ENCODE assay signal across 12 cellular contexts in genomic region chr5:149381261-149381985, GRCh38. TPM values are rescaled to one million over a fixed set of nuclear protein-coding genes. Genes with fewer than 3 reads are reported as not detected.
DNase-seq lines count a peak whose midpoint lies in the region; ATAC-seq and TF ChIP-seq lines count a peak whose summit lies in the region.
"Had no signal": no experiment of that assay in that cellular context is flagged by ENCODE, and none has a peak within 500 bp of the region (broad histone marks: within the 10 kb centered on the region; RNA-seq: fewer than 3 reads in every experiment).

No MANE protein-coding gene starts in this region.

- POLR2A ChIA-PET in activated naive CD8-positive, alpha-beta T cell treated with anti-CD3 and anti-CD28 coated beads, Interleukin-2, amount 10 ng/mL, durations not matched to agents 7 days and 5 days (lab: Charles Lee), result interaction anchor here (0.7 to 1.2 kb wide), 2 partner anchors 52 to 181 kb away, joined by 3 read pairs; no protein-coding TSS in a partner anchor

- peaks cover 2% of the 10 kb centered on the region for H3K4me1 Mint-ChIP-seq in activated naive CD8-positive, alpha-beta T cell treated with anti-CD3 and anti-CD28 coated beads, Interleukin-2, amount 10 ng/mL, durations not matched to agents 7 days and 5 days
- H3K4me1 Mint-ChIP-seq in activated naive CD8-positive, alpha-beta T cell treated with anti-CD3 and anti-CD28 coated beads, Interleukin-2, amount 50 U/mL, for 24 hours, result no peaks in the 10 kb centered on the region
- H3K4me1 Mint-ChIP-seq in type B pancreatic cell (ENCODE audit: unreplicated experiment), result peaks cover 37% of the 10 kb centered on the region

- no peaks in the 10 kb centered on the region for H3K36me3 Mint-ChIP-seq in activated naive CD8-positive, alpha-beta T cell treated with anti-CD3 and anti-CD28 coated beads, Interleukin-2, amount 10 ng/mL, durations not matched to agents 7 days and 5 days
- H3K36me3 Mint-ChIP-seq in activated naive CD8-positive, alpha-beta T cell treated with anti-CD3 and anti-CD28 coated beads, Interleukin-2, amount 50 U/mL, for 24 hours (ENCODE audit: low read depth), result no peaks in the 10 kb centered on the region
- H3K36me3 Mint-ChIP-seq in type B pancreatic cell, result no peaks in the 10 kb centered on the region

- no peak for DNase-seq in activated naive CD8-positive, alpha-beta T cell treated with anti-CD3 and anti-CD28 coated beads, Interleukin-2, amount 10 ng/mL, durations not matched to agents 7 days and 5 days
- DNase-seq in activated naive CD8-positive, alpha-beta T cell treated with anti-CD3 and anti-CD28 coated beads, Interleukin-2, amount 50 U/mL, for 24 hours, result no peak
- DNase-seq in lower lobe of right lung (no peak), type B pancreatic cell (ENCODE audit: extremely low spot score, unreplicated experiment) (no peak), ureter (ENCODE audit: low spot score) (no peak), activated T-cell treated with anti-CD3 and anti-CD28 coated beads for 4 hours (no peak)
- DNase-seq in NK-92 treated with Interleukin-12 subunit alpha and Interleukin-12 subunit beta, amount 100 ng/mL, for 24 hours (lab: John Stamatoyannopoulos, UW), result no peak

- intact Hi-C loops in lower lobe of right lung (cut with DNase I), result no loop called here

- H3K27me3 ChIP-seq in OCI-LY3 (ENCODE audit: low read depth, low read length), result no peaks in the 10 kb centered on the region
- H3K27me3 ChIP-seq in lower lobe of right lung (ENCODE audit: low read depth), result no peaks in the 10 kb centered on the region
- H3K27me3 ChIP-seq: neutrophil had no signal

- H3K27ac Mint-ChIP-seq in activated naive CD8-positive, alpha-beta T cell treated with anti-CD3 and anti-CD28 coated beads, Interleukin-2, amount 10 ng/mL, durations not matched to agents 7 days and 5 days, result no peak overlapping the region
- H3K27ac Mint-ChIP-seq in activated naive CD8-positive, alpha-beta T cell treated with anti-CD3 and anti-CD28 coated beads, Interleukin-2, amount 50 U/mL, for 24 hours, result no peak overlapping the region
- H3K27ac Mint-ChIP-seq in type B pancreatic cell, result peak overlapping the region; percentile 31
- H3K27ac Mint-ChIP-seq: activated T-cell treated with anti-CD3 and anti-CD28 coated beads, Interleukin-2, amount 50 U/mL, for 72 hours; dendritic cell treated with granulocyte-macrophage colony-stimulating factor and Interleukin-4, amounts not matched to agents 40 ng/mL and 50 ng/mL, for 4 days had no signal

- H3K36me3 ChIP-seq in OCI-LY3 (replicated peaks; ENCODE audit: low read depth, low read length), result no peaks in the 10 kb centered on the region
- no peaks in the 10 kb centered on the region for H3K36me3 ChIP-seq in lower lobe of right lung
- H3K36me3 ChIP-seq: neutrophil had no signal

- no peaks in the 10 kb centered on the region for H3K9me3 Mint-ChIP-seq in activated naive CD8-positive, alpha-beta T cell treated with anti-CD3 and anti-CD28 coated beads, Interleukin-2, amount 10 ng/mL, durations not matched to agents 7 days and 5 days
- no peaks in the 10 kb centered on the region for H3K9me3 Mint-ChIP-seq in activated naive CD8-positive, alpha-beta T cell treated with anti-CD3 and anti-CD28 coated beads, Interleukin-2, amount 50 U/mL, for 24 hours
- H3K9me3 Mint-ChIP-seq in type B pancreatic cell, result no peaks in the 10 kb centered on the region
- H3K9me3 Mint-ChIP-seq: activated T-cell treated with anti-CD3 and anti-CD28 coated beads, Interleukin-2, amount 50 U/mL, for 72 hours; dendritic cell treated with granulocyte-macrophage colony-stimulating factor and Interleukin-4, amounts not matched to agents 40 ng/mL and 50 ng/mL, for 4 days had no signal

- no peak for TF ChIP-seq CTCF in OCI-LY3 (IDR thresholded peaks at IDR 0.05; ENCODE audit: low read depth, low read length)
- TF ChIP-seq CTCF in lower lobe of right lung (IDR thresholded peaks at IDR 0.05), result no peak
- no peak for TF ChIP-seq CTCF in type B pancreatic cell (conservative IDR thresholded peaks at IDR 0.05)

- no peak overlapping the region; the same call in 1 of the 2 replicates for H3K4me2 ChIP-seq in OCI-LY3 (ENCODE audit: low read length)

- ATAC-seq in activated naive CD8-positive, alpha-beta T cell treated with anti-CD3 and anti-CD28 coated beads, Interleukin-2, amount 10 ng/mL, durations not matched to agents 7 days and 5 days (ENCODE audit: low read depth), result peak; percentile 11
- ATAC-seq in activated naive CD8-positive, alpha-beta T cell treated with anti-CD3 and anti-CD28 coated beads, Interleukin-2, amount 50 U/mL, for 24 hours, result no peak
- ATAC-seq in lower lobe of right lung, result no peak

- H3K9me3 ChIP-seq in OCI-LY3 (ENCODE audit: insufficient read depth, low read length), result no peaks in the 10 kb centered on the region
- no peaks in the 10 kb centered on the region for H3K9me3 ChIP-seq in lower lobe of right lung
- H3K9me3 ChIP-seq: neutrophil had no signal

- H3K4me3 Mint-ChIP-seq in activated naive CD8-positive, alpha-beta T cell treated with anti-CD3 and anti-CD28 coated beads, Interleukin-2, amount 10 ng/mL, durations not matched to agents 7 days and 5 days, result no peak overlapping the region
- no peak overlapping the region for H3K4me3 Mint-ChIP-seq in activated naive CD8-positive, alpha-beta T cell treated with anti-CD3 and anti-CD28 coated beads, Interleukin-2, amount 50 U/mL, for 24 hours
- H3K4me3 Mint-ChIP-seq in type B pancreatic cell, result no peak overlapping the region
- H3K4me3 Mint-ChIP-seq: activated T-cell treated with anti-CD3 and anti-CD28 coated beads, Interleukin-2, amount 50 U/mL, for 72 hours; dendritic cell treated with granulocyte-macrophage colony-stimulating factor and Interleukin-4, amounts not matched to agents 40 ng/mL and 50 ng/mL, for 4 days had no signal

- no peaks in the 10 kb centered on the region for H3K27me3 Mint-ChIP-seq in activated naive CD8-positive, alpha-beta T cell treated with anti-CD3 and anti-CD28 coated beads, Interleukin-2, amount 10 ng/mL, durations not matched to agents 7 days and 5 days
- H3K27me3 Mint-ChIP-seq in activated naive CD8-positive, alpha-beta T cell treated with anti-CD3 and anti-CD28 coated beads, Interleukin-2, amount 50 U/mL, for 24 hours, result no peaks in the 10 kb centered on the region
- H3K27me3 Mint-ChIP-seq in type B pancreatic cell, result no peaks in the 10 kb centered on the region
- H3K27me3 Mint-ChIP-seq: dendritic cell treated with granulocyte-macrophage colony-stimulating factor and Interleukin-4, amounts not matched to agents 40 ng/mL and 50 ng/mL, for 4 days had no signal

- no peaks in the 10 kb centered on the region for H4K20me1 ChIP-seq in OCI-LY3 (ENCODE audit: insufficient read depth, low read length)

- peak overlapping the region; percentile 70; the same call in 1 of the 2 replicates for H2AFZ ChIP-seq in OCI-LY3 (ENCODE audit: low read depth, low read length)

- H3K27ac ChIP-seq in OCI-LY3 (ENCODE audit: low read length), result no peak overlapping the region
- H3K27ac ChIP-seq in lower lobe of right lung, result peak overlapping the region; percentile 41
- H3K27ac ChIP-seq: neutrophil had no signal

- no peak overlapping the region for H3K9ac ChIP-seq in OCI-LY3 (ENCODE audit: low read length)

- H3K4me1 ChIP-seq in OCI-LY3 (ENCODE audit: low read length) (no peaks in the 10 kb centered on the region), lower lobe of right lung (peaks cover 45% of the 10 kb centered on the region)

- no peak overlapping the region for H3K4me3 ChIP-seq in OCI-LY3 (ENCODE audit: low read length)
- H3K4me3 ChIP-seq in lower lobe of right lung, result no peak overlapping the region

- H3K79me2 ChIP-seq in OCI-LY3 (ENCODE audit: low read length), result no peaks in the 10 kb centered on the region

RNA-seq across cellular contexts. Expression of gene IL17B, which starts 2.3 kb away (rescaled TPM):
- not detected for total RNA-seq in activated naive CD8-positive, alpha-beta T cell treated with anti-CD3 and anti-CD28 coated beads, Interleukin-2, amount 10 ng/mL, durations not matched to agents 7 days and 5 days
- not detected for total RNA-seq in lower lobe of right lung
- 0.46 TPM in 1 of 2 replicates, not detected in the other for total RNA-seq in type B pancreatic cell (ENCODE audit: low replicate concordance)
- not detected for total RNA-seq in ureter
- total RNA-seq: activated T-cell treated with anti-CD3 and anti-CD28 coated beads, Interleukin-2, amount 50 U/mL, for 72 hours; NCI-H460 had no signal

RNA-seq across cellular contexts. Expression of gene PCYOX1L, which starts 23.6 kb away (rescaled TPM):
- total RNA-seq in activated naive CD8-positive, alpha-beta T cell treated with anti-CD3 and anti-CD28 coated beads, Interleukin-2, amount 10 ng/mL, durations not matched to agents 7 days and 5 days, result 10 to 100 TPM; 32.4 to 35.7 TPM
- total RNA-seq in lower lobe of right lung, result 5.9 TPM
- total RNA-seq in type B pancreatic cell (ENCODE audit: low replicate concordance), result 8.2 and 18.5 TPM in 2 replicates
- 14.7 TPM for total RNA-seq in ureter

RNA-seq across cellular contexts. Expression of gene GRPEL2, which starts 36.1 kb away (rescaled TPM):
- 10 to 100 TPM; 26.1 to 29.7 TPM for total RNA-seq in activated naive CD8-positive, alpha-beta T cell treated with anti-CD3 and anti-CD28 coated beads, Interleukin-2, amount 10 ng/mL, durations not matched to agents 7 days and 5 days
- total RNA-seq in lower lobe of right lung (15.1 TPM), type B pancreatic cell (ENCODE audit: low replicate concordance) (19.1 and 22.6 TPM in 2 replicates), ureter (14.4 TPM)
